Comparison of ENCODE assay signal across 8 cellular contexts in the genomic region with DNA sequence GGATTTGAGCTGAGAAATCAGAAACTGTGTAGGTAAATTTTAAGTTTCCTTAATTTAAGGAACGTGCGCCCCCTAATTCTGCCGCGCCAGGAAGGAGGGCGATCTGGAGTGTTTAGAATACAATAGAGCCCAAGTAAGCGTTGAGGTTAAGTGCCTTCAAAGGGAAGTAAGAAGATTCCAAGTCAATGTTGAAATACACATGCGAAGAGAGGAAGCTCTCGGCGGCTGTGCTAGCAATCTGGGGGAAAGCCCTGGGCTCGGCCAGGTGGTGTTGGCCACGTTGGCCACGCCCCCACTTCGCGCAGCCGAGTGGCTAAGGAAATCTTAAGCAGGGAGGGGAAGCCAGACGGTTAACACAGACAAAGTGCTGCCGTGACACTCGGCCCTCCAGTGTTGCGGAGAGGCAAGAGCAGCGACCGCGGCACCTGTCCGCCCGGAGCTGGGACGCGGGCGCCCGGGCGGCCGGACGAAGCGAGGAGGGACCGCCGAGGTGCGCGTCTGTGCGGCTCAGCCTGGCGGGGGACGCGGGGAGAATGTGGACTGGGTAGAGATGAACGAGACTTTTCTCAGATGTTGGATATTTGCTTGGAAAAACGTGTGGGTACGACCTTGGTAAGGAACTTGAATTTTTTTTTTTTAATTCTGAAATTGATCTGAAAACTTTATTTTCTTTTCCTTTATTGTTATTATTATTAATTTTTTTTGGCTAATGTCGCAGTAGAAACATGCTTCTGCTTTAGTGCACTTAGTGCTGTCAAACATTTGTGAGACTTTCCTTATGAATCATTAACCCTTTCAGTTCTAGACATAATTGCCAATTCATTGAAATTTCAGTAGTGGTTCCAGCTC. TPM values are rescaled to one million over a fixed set of nuclear protein-coding genes. Genes with fewer than 3 reads are reported as not detected.
DNase-seq lines count a peak whose midpoint lies in the region; ATAC-seq and TF ChIP-seq lines count a peak whose summit lies in the region.

A gene (plus strand): TSS at position 353 of the 849 bp plus-strand sequence. CDS start 218 bp downstream, at position 571.

- no peaks in the 10 kb centered on the region for H3K9me3 Mint-ChIP-seq in activated CD8-positive, alpha-beta T cell treated with anti-CD3 and anti-CD28 coated beads, Interleukin-2, amount 10 ng/mL, durations not matched to agents 7 days and 5 days (ENCODE audit: insufficient read depth)
- H3K9me3 Mint-ChIP-seq in effector memory CD8-positive, alpha-beta T cell = no peaks in the 10 kb centered on the region
- no peaks in the 10 kb centered on the region for H3K9me3 Mint-ChIP-seq in mesothelial cell of epicardium

- CTCF ChIA-PET in activated CD8-positive, alpha-beta T cell treated with anti-CD3 and anti-CD28 coated beads, Interleukin-2, amount 10 ng/mL, durations not matched to agents 7 days and 5 days (lab: Charles Lee) = interaction anchor here (0.6 to 2.8 kb wide), 25 partner anchors 10 to 656 kb away, joined by 3 to 32 read pairs (median 4); no protein-coding TSS in a partner anchor

- peaks cover 29% of the 10 kb centered on the region for H3K36me3 Mint-ChIP-seq in activated CD8-positive, alpha-beta T cell treated with anti-CD3 and anti-CD28 coated beads, Interleukin-2, amount 10 ng/mL, durations not matched to agents 7 days and 5 days (ENCODE audit: low read depth)
- peaks cover 6% of the 10 kb centered on the region for H3K36me3 Mint-ChIP-seq in effector memory CD8-positive, alpha-beta T cell (ENCODE audit: insufficient read depth)
- no peaks in the 10 kb centered on the region for H3K36me3 Mint-ChIP-seq in mesothelial cell of epicardium

- ATAC-seq in GM19324 (IDR thresholded peaks at IDR 0.05; ENCODE audit: low FRiP score, unreplicated experiment) (peak; percentile 69), HG03457 (IDR thresholded peaks at IDR 0.05; ENCODE audit: unreplicated experiment) (peak; percentile 63)
- ATAC-seq in activated CD8-positive, alpha-beta T cell treated with anti-CD3 and anti-CD28 coated beads, Interleukin-2, amount 10 ng/mL, durations not matched to agents 7 days and 5 days = peak; percentile 96
- peak; percentile 92 for ATAC-seq in effector memory CD8-positive, alpha-beta T cell (replicated peaks)

- POLR2A ChIA-PET in activated CD8-positive, alpha-beta T cell treated with anti-CD3 and anti-CD28 coated beads, Interleukin-2, amount 10 ng/mL, durations not matched to agents 7 days and 5 days (lab: Charles Lee) = interaction anchor here (0.6 to 2.6 kb wide), 7 partner anchors 12 to 442 kb away, joined by 3 to 23 read pairs (median 3); no protein-coding TSS in a partner anchor

- DNase-seq in NCI-H82 (lab: John Stamatoyannopoulos, UW) = peak; percentile 96
- DNase-seq in activated CD8-positive, alpha-beta T cell treated with anti-CD3 and anti-CD28 coated beads, Interleukin-2, amount 10 ng/mL, durations not matched to agents 7 days and 5 days = peak; percentile 87
- peak; percentile 77 to 85 (median 84) for DNase-seq in effector memory CD8-positive, alpha-beta T cell
- peak; percentile 37 to 69 for DNase-seq in mesothelial cell of epicardium (ENCODE audit: low spot score in 2 of 2, unreplicated experiment in 2 of 2)
- DNase-seq in stimulated activated CD8-positive, alpha-beta memory T cell treated with anti-CD3 and anti-CD28 coated beads, Interleukin-2, amount 100 ng/mL, for 1 hour (ENCODE audit: low read depth in 2 of 2) = peak; percentile 45 to 64

- H3K4me3 Mint-ChIP-seq in activated CD8-positive, alpha-beta T cell treated with anti-CD3 and anti-CD28 coated beads, Interleukin-2, amount 10 ng/mL, durations not matched to agents 7 days and 5 days = peak within 1 kb of the TSS; percentile 84
- peak within 1 kb of the TSS; percentile 96 to 98 for H3K4me3 Mint-ChIP-seq in effector memory CD8-positive, alpha-beta T cell
- H3K4me3 Mint-ChIP-seq in mesothelial cell of epicardium = peak within 1 kb of the TSS; percentile 81

- H3K4me1 Mint-ChIP-seq in activated CD8-positive, alpha-beta T cell treated with anti-CD3 and anti-CD28 coated beads, Interleukin-2, amount 10 ng/mL, durations not matched to agents 7 days and 5 days (ENCODE audit: low read depth) = peaks cover 70% of the 10 kb centered on the region
- peaks cover 67 to 70% of the 10 kb centered on the region in 2 donors for H3K4me1 Mint-ChIP-seq in effector memory CD8-positive, alpha-beta T cell (ENCODE audit: low read depth in 2 of 2)
- H3K4me1 Mint-ChIP-seq in mesothelial cell of epicardium = peaks cover 19% of the 10 kb centered on the region

- H3K27ac Mint-ChIP-seq in activated CD8-positive, alpha-beta T cell treated with anti-CD3 and anti-CD28 coated beads, Interleukin-2, amount 10 ng/mL, durations not matched to agents 7 days and 5 days = peak within 1 kb of the TSS; percentile 70
- peak within 1 kb of the TSS; percentile 82 to 91 for H3K27ac Mint-ChIP-seq in effector memory CD8-positive, alpha-beta T cell
- H3K27ac Mint-ChIP-seq in mesothelial cell of epicardium = no peak within 1 kb of the TSS

- H3K27ac ChIP-seq in C4-2B = no peak within 1 kb of the TSS

- peaks cover 30% of the 10 kb centered on the region for H3K27me3 Mint-ChIP-seq in activated CD8-positive, alpha-beta T cell treated with anti-CD3 and anti-CD28 coated beads, Interleukin-2, amount 10 ng/mL, durations not matched to agents 7 days and 5 days (ENCODE audit: low read depth)
- no peaks in the 10 kb centered on the region for H3K27me3 Mint-ChIP-seq in effector memory CD8-positive, alpha-beta T cell
- H3K27me3 Mint-ChIP-seq in mesothelial cell of epicardium (ENCODE audit: low read depth) = peaks cover 90% of the 10 kb centered on the region

- TF ChIP-seq CTCF in C4-2B (conservative IDR thresholded peaks at IDR 0.05) (peak; percentile 55), mesothelial cell of epicardium (IDR thresholded peaks at IDR 0.05; ENCODE audit: unreplicated experiment) (no peak)

RNA-seq across cellular contexts. Expression of the gene that starts here (rescaled TPM):
- total RNA-seq in activated CD8-positive, alpha-beta T cell treated with anti-CD3 and anti-CD28 coated beads, Interleukin-2, amount 10 ng/mL, durations not matched to agents 7 days and 5 days = 10 to 100 TPM; 14.4 to 14.7 TPM
- total RNA-seq in mesothelial cell of epicardium = 1.5 to 2.3 TPM (median 1.9 TPM) in 3 replicates
